Comparison of ENCODE assay signal across 15 cellular contexts in the genomic region with DNA sequence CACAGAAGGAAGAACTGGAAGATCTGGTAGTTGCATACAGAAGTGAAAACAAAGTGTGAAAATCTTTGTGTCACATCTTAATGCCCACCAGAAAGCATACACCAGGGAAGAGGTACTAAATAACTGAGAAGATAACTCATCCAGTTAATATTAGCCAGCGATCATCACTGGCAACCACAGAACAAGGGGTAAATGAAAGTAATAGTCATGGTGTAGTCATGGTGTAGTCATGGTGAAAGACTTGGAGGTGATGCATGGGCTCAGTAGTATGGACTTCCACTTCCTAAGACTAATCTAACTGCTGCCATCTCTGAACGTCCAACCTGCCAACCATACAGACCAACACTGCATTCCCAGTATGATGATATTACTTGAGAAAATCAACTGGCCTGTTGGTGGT.
DNase-seq lines count a peak whose midpoint lies in the region; ATAC-seq, FAIRE-seq and TF ChIP-seq lines count a peak whose summit lies in the region.
"Had no signal": no experiment of that assay in that cellular context is flagged by ENCODE, and none has a peak within 500 bp of the region (broad histone marks: within the 10 kb centered on the region; RNA-seq: fewer than 3 reads in every experiment).

No MANE protein-coding gene starts in this region.

- no peaks in the 10 kb centered on the region for H3K4me1 ChIP-seq in foreskin keratinocyte

- no peak overlapping the region for H3K27ac ChIP-seq in foreskin keratinocyte
- H3K27ac ChIP-seq: PC-9 had no signal

- ATAC-seq in GM18858 (IDR thresholded peaks at IDR 0.05; ENCODE audit: unreplicated experiment) (peak; percentile 64), GM21825 (IDR thresholded peaks at IDR 0.05; ENCODE audit: unreplicated experiment) (peak; percentile 47), HG03565 (IDR thresholded peaks at IDR 0.05; ENCODE audit: unreplicated experiment) (peak; percentile 26), foreskin keratinocyte (peak; percentile 97)
- ATAC-seq: activated CD8-positive, alpha-beta T cell treated with anti-CD3 and anti-CD28 coated beads for 36 hours had no signal

- no peak for FAIRE-seq in D721Med (lab: Jason Lieb, UNC)
- FAIRE-seq: colon had no signal

- no peak for TF ChIP-seq CTCF in foreskin keratinocyte (conservative IDR thresholded peaks at IDR 0.05)
- no peak for TF ChIP-seq CTCF in D721Med (IDR thresholded peaks at IDR 0.05; ENCODE audit: insufficient read depth, missing control alignments)

- H3K27me3 ChIP-seq in foreskin keratinocyte: peaks cover 18% of the 10 kb centered on the region

- DNase-seq in foreskin keratinocyte (peak; percentile 46 to 72), GOT3 (lab: John Stamatoyannopoulos, UW) (no peak), D721Med (ENCODE audit: insufficient read length, low spot score) (no peak)
- DNase-seq in activated effector memory CD4-positive, alpha-beta T cell treated with Interleukin-2 at 50 U/mL for 16 hours: no peak
- DNase-seq in activated CD8-positive, alpha-beta memory T cell treated with anti-CD3 and anti-CD28 coated beads, Interleukin-2, amount 50 U/mL, for 4 hours: no peak
- DNase-seq: activated naive CD4-positive, alpha-beta T cell treated with anti-CD3 and anti-CD28 coated beads, Interleukin-2, amount 10 ng/mL, durations not matched to agents 7 days and 5 days; CD4-positive, alpha-beta T cell; NCI-H2171; substantia nigra had no signal

Comparison
In these comparisons a context has a peak if more than half of its experiments do, and no peak if none do; other contexts are left out.
1. ATAC-seq: peak in every context shown above with its lines; median percentile 97 in foreskin keratinocyte; 64 in GM18858; 47 in GM21825; 26 in HG03565.
2. DNase-seq: peak in foreskin keratinocyte (2 of 2); none in activated effector memory CD4-positive, alpha-beta T cell treated with Interleukin-2 at 50 U/mL for 16 hours (single experiment), GOT3 (single experiment), activated CD8-positive, alpha-beta memory T cell treated with anti-CD3 and anti-CD28 coated beads, Interleukin-2, amount 50 U/mL, for 4 hours (single experiment) and D721Med (single experiment).